In the genomic region with DNA sequence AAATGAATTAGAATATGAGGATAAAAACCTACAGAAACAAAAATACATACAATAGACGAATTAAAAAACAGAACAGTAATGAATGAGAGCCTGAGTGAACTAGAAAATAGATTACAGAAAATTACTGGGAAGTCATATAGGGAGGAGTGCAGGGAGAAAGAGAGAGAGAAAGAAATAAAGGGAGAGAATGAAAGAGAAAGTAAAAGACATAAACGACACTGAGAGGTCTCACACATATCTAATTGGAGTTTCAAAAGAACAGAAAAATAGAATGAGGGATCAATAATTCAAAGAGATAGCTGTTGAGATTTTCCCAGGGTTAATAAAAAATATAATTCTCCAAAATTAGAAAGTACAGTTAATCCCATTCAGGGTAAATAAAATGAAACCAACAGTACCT, we compare ENCODE assay signal across 24 cellular contexts.
A peak's percentile ranks its signal among the peaks of the same experiment; 100 is the strongest.
DNase-seq lines count a peak whose midpoint lies in the region; ATAC-seq and TF ChIP-seq lines count a peak whose summit lies in the region.
"Had no signal": no experiment of that assay in that cellular context is flagged by ENCODE, and none has a peak within 500 bp of the region (broad histone marks: within the 10 kb centered on the region; RNA-seq: fewer than 3 reads in every experiment).

No MANE protein-coding gene starts in this region.

- no peaks in the 10 kb centered on the region for H3K4me1 ChIP-seq in colonic mucosa
- H3K4me1 ChIP-seq: heart right ventricle, left ventricle myocardium inferior, neural progenitor cell had no signal

- H3K27ac ChIP-seq in colonic mucosa = no peak overlapping the region
- H3K27ac ChIP-seq: cardiac muscle cell, heart right ventricle, left ventricle myocardium inferior, neural progenitor cell had no signal

- ATAC-seq in HG02885 (IDR thresholded peaks at IDR 0.05; ENCODE audit: poor library complexity, unreplicated experiment) = peak; percentile 46
- peak; percentile 49 for ATAC-seq in sciatic nerve
- ATAC-seq in HG03097 (IDR thresholded peaks at IDR 0.05; ENCODE audit: low FRiP score, unreplicated experiment) = no peak
- ATAC-seq: CD8-positive, alpha-beta T cell; heart right ventricle; stimulated activated effector memory CD8-positive, alpha-beta T cell treated with anti-CD3 and anti-CD28 coated beads, Interleukin-12 subunit alpha, Interleukin-12 subunit beta, amount 100 ng/mL, for 72 hours had no signal

- intact Hi-C loops in sciatic nerve (cut with DNase I) (no loop called here), colonic mucosa (cut with DNase I) (no loop called here)

- in situ Hi-C loops in SK-MEL-5 (cut with HindIII; ENCODE audit: low pct_unique_long_range_greater_than_20kb, low sequenced_read_pairs) = no loop called here

- H3K4me3 ChIP-seq in GM06990 (replicated peaks; ENCODE audit: low read depth, low read length) (peak overlapping the region; percentile 14; the same call in 1 of the 2 replicates), colonic mucosa (no peak overlapping the region)
- H3K4me3 ChIP-seq: cardiac muscle cell, heart right ventricle, left ventricle myocardium inferior, neural progenitor cell had no signal

- H3K27me3 ChIP-seq in GM06990 (replicated peaks; ENCODE audit: control insufficient read depth, insufficient read depth, low read length) (no peaks in the 10 kb centered on the region), colonic mucosa (no peaks in the 10 kb centered on the region)
- H3K27me3 ChIP-seq: cardiac muscle cell, heart right ventricle, neural progenitor cell had no signal

- DNase-seq in GM06990 (ENCODE audit: extremely low read depth, insufficient read length) (no peak), SK-MEL-5 (ENCODE audit: low read depth, low spot score) (peak; percentile 12), sciatic nerve (ENCODE audit: low spot score) (no peak), GM19238 (ENCODE audit: insufficient read length, low spot score) (no peak), colonic mucosa (no peak)
- DNase-seq: activated B cell treated with CpG ODN at 0.5 μM for 24 hours; activated CD4-positive, alpha-beta T cell treated with anti-CD3 and anti-CD28 coated beads, Interleukin-2, amount 50 U/mL, for 48 hours; activated naive CD4-positive, alpha-beta T cell; activated T-cell treated with anti-CD3 and anti-CD28 coated beads for 4 hours; AML-193; CD8-positive, alpha-beta T cell; heart right ventricle; left ventricle myocardium inferior; MV-4-11; NCI-H1694; NCI-H2171; NCI-H524; stimulated activated CD4-positive, alpha-beta T cell treated with anti-CD3 and anti-CD28 coated beads, Interleukin-2, amount 100 ng/mL, for 24 hours; T1000 had no signal

- H3K36me3 ChIP-seq in GM06990 (ENCODE audit: control insufficient read depth, insufficient read depth, low read length) (no peaks in the 10 kb centered on the region), colonic mucosa (no peaks in the 10 kb centered on the region)
- H3K36me3 ChIP-seq: cardiac muscle cell, heart right ventricle, left ventricle myocardium inferior, neural progenitor cell had no signal

- TF ChIP-seq CTCF in GM06990 (IDR thresholded peaks at IDR 0.05; ENCODE audit: insufficient read depth, low read length, poor library complexity, severe bottlenecking) (no peak), colonic mucosa (IDR thresholded peaks at IDR 0.05) (no peak)

- H3K9me3 ChIP-seq in colonic mucosa = no peaks in the 10 kb centered on the region
- H3K9me3 ChIP-seq: heart right ventricle, left ventricle myocardium inferior had no signal

- no peak overlapping the region for H3K9ac ChIP-seq in colonic mucosa (ENCODE audit: low read depth in 2 of 2, low read length in 2 of 2)
- H3K9ac ChIP-seq: neural progenitor cell had no signal
